ENCODE assay signal across 19 cellular contexts in the genomic region with DNA sequence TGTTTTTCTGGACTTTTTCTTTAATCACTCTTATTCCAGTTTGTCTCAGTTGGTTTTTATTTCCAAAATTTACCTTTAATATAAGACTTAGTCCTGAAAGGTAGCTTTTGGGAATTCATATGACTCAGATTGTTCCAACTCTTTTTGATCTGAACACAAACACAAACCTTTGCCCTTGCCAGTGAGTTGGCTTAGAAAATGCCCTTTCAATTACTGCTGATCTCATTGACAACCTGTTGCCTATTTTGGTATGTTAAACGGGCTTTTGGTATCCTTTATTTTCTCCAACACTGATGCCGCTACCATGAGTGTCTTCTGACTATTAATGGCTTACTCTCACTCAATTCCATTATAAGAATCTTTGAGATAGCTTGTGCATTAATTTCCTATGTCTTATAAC.
DNase-seq lines count a peak whose midpoint lies in the region; ATAC-seq and TF ChIP-seq lines count a peak whose summit lies in the region.
"Had no signal": no experiment of that assay in that cellular context is flagged by ENCODE, and none has a peak within 500 bp of the region (broad histone marks: within the 10 kb centered on the region; RNA-seq: fewer than 3 reads in every experiment).

No MANE protein-coding gene starts in this region.

- H3K36me3 Mint-ChIP-seq in WTC11 (peaks cover 12% of the 10 kb centered on the region), nephron progenitor cell (ENCODE audit: low read depth) (no peaks in the 10 kb centered on the region)
- H3K36me3 Mint-ChIP-seq: CD4-positive, CD25-positive, alpha-beta regulatory T cell; CD8-positive, alpha-beta memory T cell had no signal

- H3K4me3 ChIP-seq in HEK293 (ENCODE audit: low read depth, low read length) (no peak overlapping the region), coronary artery (no peak overlapping the region)
- H3K4me3 ChIP-seq: GM23248 had no signal

- no peaks in the 10 kb centered on the region for H3K9me3 ChIP-seq in HEK293 (ENCODE audit: control insufficient read depth, insufficient read depth, low read depth, low read length)
- H3K9me3 ChIP-seq: BE2C had no signal

- H3K4me1 Mint-ChIP-seq in WTC11 (peaks cover 52% of the 10 kb centered on the region), nephron progenitor cell (peaks cover 13% of the 10 kb centered on the region)
- H3K4me1 Mint-ChIP-seq: CD4-positive, CD25-positive, alpha-beta regulatory T cell; CD8-positive, alpha-beta memory T cell had no signal

- peaks cover 4% of the 10 kb centered on the region for H3K4me1 ChIP-seq in HEK293 (ENCODE audit: control insufficient read depth, insufficient read depth, low read length)

- POLR2A ChIA-PET in HEK293 (lab: Yijun Ruan, JAX), result no interaction called here
- POLR2A ChIA-PET in WTC11 (lab: Charles Lee), result no interaction called here

- H3K4me3 Mint-ChIP-seq in WTC11 (no peak overlapping the region), nephron progenitor cell (no peak overlapping the region)
- H3K4me3 Mint-ChIP-seq: CD4-positive, CD25-positive, alpha-beta regulatory T cell; CD8-positive, alpha-beta memory T cell had no signal

- H3K36me3 ChIP-seq in HEK293 (ENCODE audit: control insufficient read depth in 2 of 2, insufficient read depth in 1 of 2, low read length in 2 of 2), result no peaks in the 10 kb centered on the region
- H3K36me3 ChIP-seq: BE2C had no signal

- no peak overlapping the region for H3K27ac ChIP-seq in HEK293 (ENCODE audit: extremely low read depth, low read depth, low read length)
- H3K27ac ChIP-seq in coronary artery, result no peak overlapping the region
- H3K27ac ChIP-seq: GM23248 had no signal

- no peak for DNase-seq in WTC11 (ENCODE audit: low spot score)
- DNase-seq in nephron progenitor cell, result no peak
- DNase-seq in GM03348 (ENCODE audit: low spot score), result no peak
- no peak for DNase-seq in superior temporal gyrus (ENCODE audit: extremely low spot score)
- DNase-seq in GM10266 (ENCODE audit: extremely low spot score), result no peak
- no peak for DNase-seq in coronary artery (ENCODE audit: low spot score)
- DNase-seq: ACHN; BE2C; C1 segment of cervical spinal cord; CD4-positive, CD25-positive, alpha-beta regulatory T cell; CD8-positive, alpha-beta memory T cell; COR-L47; DMS 273 treated with DMSO at 0.1 percent for 48 hours; DMS53; DND-41; EL; GM23248; HCEC 1CT had no signal

- H3K9me3 Mint-ChIP-seq in WTC11 (peaks cover 17% of the 10 kb centered on the region), nephron progenitor cell (no peaks in the 10 kb centered on the region)

- no peak for TF ChIP-seq CTCF in HEK293 (tag by site-specific recombination; IDR thresholded peaks at IDR 0.05)
- TF ChIP-seq CTCF in WTC11 (IDR thresholded peaks at IDR 0.05), result no peak
- TF ChIP-seq CTCF in nephron progenitor cell (IDR thresholded peaks at IDR 0.05), result no peak
- TF ChIP-seq CTCF in GM10266 (IDR thresholded peaks at IDR 0.05; ENCODE audit: control insufficient read depth, insufficient read depth, low read depth, missing control alignments), result no peak
- TF ChIP-seq CTCF in coronary artery (IDR thresholded peaks at IDR 0.05), result no peak

- H3K27ac Mint-ChIP-seq in WTC11 (0 out of 2 replicates have a peak overlapping the region, but pooled peaks have one; percentile 7), nephron progenitor cell (peak overlapping the region; percentile 24)
- H3K27ac Mint-ChIP-seq: CD4-positive, CD25-positive, alpha-beta regulatory T cell; CD8-positive, alpha-beta memory T cell had no signal

- no peaks in the 10 kb centered on the region for H3K27me3 Mint-ChIP-seq in WTC11 (ENCODE audit: low read depth)
- H3K27me3 Mint-ChIP-seq in nephron progenitor cell (ENCODE audit: low read depth, poor library complexity), result no peaks in the 10 kb centered on the region
- H3K27me3 Mint-ChIP-seq: CD4-positive, CD25-positive, alpha-beta regulatory T cell; CD8-positive, alpha-beta memory T cell had no signal

- CTCF ChIA-PET in HEK293 (lab: Yijun Ruan, JAX), result interaction anchor here (0.5 kb wide), 2 partner anchors 41 to 69 kb away, joined by 3 to 4 read pairs; no protein-coding TSS in a partner anchor
- CTCF ChIA-PET in WTC11 (lab: Charles Lee), result no interaction called here

- no peak for ATAC-seq in WTC11

TF ChIP-seq in HEK293, 187 proteins besides CTCF, POLR2A, EP300 and RAD21:
- TF ChIP-seq SCRT1 (tag by site-specific recombination; IDR thresholded peaks at IDR 0.05; ENCODE audit: borderline replicate concordance), result peak; percentile 50; the same call in 1 of the 2 replicates
- TF ChIP-seq ZNF140 (tag by site-specific recombination; IDR thresholded peaks at IDR 0.05), result no peak
- peak; percentile 89 for TF ChIP-seq SCRT2 (tag by site-specific recombination; IDR thresholded peaks at IDR 0.05)

TF ChIP-seq in WTC11, 78 proteins besides CTCF, POLR2A, EP300 and RAD21 (continues in another document):
- TF ChIP-seq ZNF232 (CRISPR knock-in tag; IDR thresholded peaks at IDR 0.05) (no peak), MLX (CRISPR knock-in tag; IDR thresholded peaks at IDR 0.05) (no peak), NFATC4 (CRISPR knock-in tag; IDR thresholded peaks at IDR 0.05) (no peak), ZNF219 (CRISPR knock-in tag; IDR thresholded peaks at IDR 0.05; ENCODE audit: borderline replicate concordance) (no peak), IRF1 (CRISPR knock-in tag; IDR thresholded peaks at IDR 0.05) (no peak), ARID4B (CRISPR knock-in tag; IDR thresholded peaks at IDR 0.05; ENCODE audit: borderline replicate concordance) (no peak), MYBL2 (CRISPR knock-in tag; IDR thresholded peaks at IDR 0.05) (no peak), SMAD3 (CRISPR knock-in tag; IDR thresholded peaks at IDR 0.05; ENCODE audit: borderline replicate concordance) (no peak), RELA (CRISPR knock-in tag; IDR thresholded peaks at IDR 0.05; ENCODE audit: borderline replicate concordance) (no peak)
- TF ChIP-seq, protein P1, sequence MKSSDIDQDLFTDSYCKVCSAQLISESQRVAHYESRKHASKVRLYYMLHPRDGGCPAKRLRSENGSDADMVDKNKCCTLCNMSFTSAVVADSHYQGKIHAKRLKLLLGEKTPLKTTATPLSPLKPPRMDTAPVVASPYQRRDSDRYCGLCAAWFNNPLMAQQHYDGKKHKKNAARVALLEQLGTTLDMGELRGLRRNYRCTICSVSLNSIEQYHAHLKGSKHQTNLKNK (CRISPR knock-in tag; IDR thresholded peaks at IDR 0.05), result no peak
- TF ChIP-seq, protein P2, sequence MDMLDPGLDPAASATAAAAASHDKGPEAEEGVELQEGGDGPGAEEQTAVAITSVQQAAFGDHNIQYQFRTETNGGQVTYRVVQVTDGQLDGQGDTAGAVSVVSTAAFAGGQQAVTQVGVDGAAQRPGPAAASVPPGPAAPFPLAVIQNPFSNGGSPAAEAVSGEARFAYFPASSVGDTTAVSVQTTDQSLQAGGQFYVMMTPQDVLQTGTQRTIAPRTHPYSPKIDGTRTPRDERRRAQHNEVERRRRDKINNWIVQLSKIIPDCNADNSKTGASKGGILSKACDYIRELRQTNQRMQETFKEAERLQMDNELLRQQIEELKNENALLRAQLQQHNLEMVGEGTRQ (CRISPR knock-in tag; IDR thresholded peaks at IDR 0.05), result no peak
